Comparison of ENCODE assay signal across 20 cellular contexts in the genomic region with DNA sequence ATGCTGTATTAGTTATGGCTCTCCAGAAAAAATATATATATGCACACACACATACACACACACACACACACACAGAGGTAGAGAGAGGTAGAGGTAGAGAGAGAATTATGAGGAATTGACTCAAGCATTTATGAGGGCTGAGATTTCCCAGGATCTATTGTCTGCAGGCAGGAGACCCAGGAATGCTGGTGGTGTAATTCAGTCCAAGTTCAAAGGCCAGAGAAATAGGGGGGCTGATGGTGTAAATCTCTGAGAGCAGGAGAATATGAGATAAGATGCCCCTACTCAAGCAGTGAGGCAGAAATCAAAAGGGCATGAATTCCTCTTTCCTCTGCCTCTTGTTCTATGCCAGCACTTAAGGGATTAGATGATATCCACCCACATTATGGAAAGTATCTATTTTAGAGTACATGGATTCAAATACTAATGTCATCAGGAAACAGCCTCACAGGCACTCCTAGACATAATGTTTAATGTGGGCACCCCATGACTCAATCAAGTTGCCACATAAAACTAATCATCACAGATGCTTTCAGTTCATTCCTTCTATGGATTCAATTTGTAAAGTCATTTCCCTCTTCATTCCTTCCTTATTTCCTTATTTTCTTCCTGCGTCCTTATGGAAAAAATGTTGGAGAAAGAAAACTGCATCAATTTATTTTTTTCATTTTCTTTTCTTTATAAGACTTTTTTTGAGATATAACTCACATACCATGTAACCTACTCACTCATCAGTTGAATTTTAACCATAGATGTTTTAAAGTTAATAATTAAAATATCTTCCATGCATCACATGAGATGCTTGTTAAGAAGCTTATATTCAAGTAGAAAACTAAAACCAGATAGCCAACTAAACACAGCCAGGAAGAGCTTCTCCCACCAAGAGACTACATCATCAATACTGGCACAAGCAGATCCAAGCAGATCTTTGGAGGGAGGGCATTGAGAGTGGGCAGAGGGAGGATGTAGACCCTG.
"Had no signal": no experiment of that assay in that cellular context is flagged by ENCODE, and none has a peak within 500 bp of the region (broad histone marks: within the 10 kb centered on the region; RNA-seq: fewer than 3 reads in every experiment).

No MANE protein-coding gene starts in this region.

- H3K27me3 Mint-ChIP-seq: activated CD4-positive, alpha-beta T cell treated with anti-CD3 and anti-CD28 coated beads, Interleukin-2, amount 10 ng/mL, durations not matched to agents 7 days and 5 days; activated naive CD8-positive, alpha-beta T cell treated with anti-CD3 and anti-CD28 coated beads, Interleukin-2, amount 10 ng/mL, durations not matched to agents 7 days and 5 days; dendritic cell treated with granulocyte-macrophage colony-stimulating factor and Interleukin-4, amounts not matched to agents 40 ng/mL and 50 ng/mL, for 4 days; stimulated activated naive CD8-positive, alpha-beta T cell treated with anti-CD3 and anti-CD28 coated beads, Interleukin-15, amount 100 ng/mL, for 72 hours had no signal

- H3K4me1 ChIP-seq: gastrocnemius medialis, right lobe of liver had no signal

- H3K9me3 Mint-ChIP-seq: activated CD4-positive, alpha-beta T cell treated with anti-CD3 and anti-CD28 coated beads, Interleukin-2, amount 10 ng/mL, durations not matched to agents 7 days and 5 days; type B pancreatic cell had no signal

- H3K27ac ChIP-seq: brain microvascular endothelial cell, gastrocnemius medialis, heart right ventricle, right lobe of liver had no signal

- H3K36me3 ChIP-seq: brain microvascular endothelial cell, gastrocnemius medialis, heart right ventricle, right lobe of liver had no signal

- H3K4me3 Mint-ChIP-seq: activated CD4-positive, alpha-beta T cell treated with anti-CD3 and anti-CD28 coated beads, Interleukin-2, amount 10 ng/mL, durations not matched to agents 7 days and 5 days; activated naive CD8-positive, alpha-beta T cell treated with anti-CD3 and anti-CD28 coated beads, Interleukin-2, amount 10 ng/mL, durations not matched to agents 7 days and 5 days; activated T-cell treated with anti-CD3 and anti-CD28 coated beads, Interleukin-2, amount 50 U/mL, for 72 hours; dendritic cell treated with granulocyte-macrophage colony-stimulating factor and Interleukin-4, amounts not matched to agents 40 ng/mL and 50 ng/mL, for 4 days; nephron progenitor cell; stimulated activated naive CD8-positive, alpha-beta T cell treated with anti-CD3 and anti-CD28 coated beads, Interleukin-15, amount 100 ng/mL, for 72 hours; type B pancreatic cell had no signal

- DNase-seq: activated CD4-positive, alpha-beta T cell treated with anti-CD3 and anti-CD28 coated beads, Interleukin-2, amount 10 ng/mL, durations not matched to agents 7 days and 5 days; activated CD4-positive, CD25-positive, alpha-beta regulatory T cell; activated CD8-positive, alpha-beta memory T cell treated with anti-CD3 and anti-CD28 coated beads, Interleukin-2, amount 50 U/mL, for 48 hours; activated gamma-delta T cell treated with Interleukin-2 at 50 U/mL for 16 hours; activated naive CD8-positive, alpha-beta T cell treated with anti-CD3 and anti-CD28 coated beads, Interleukin-2, amount 10 ng/mL, durations not matched to agents 7 days and 5 days; activated T-cell treated with anti-CD3 and anti-CD28 coated beads, Interleukin-2, amount 50 U/mL, for 72 hours; anterior cingulate cortex; brain microvascular endothelial cell; cerebellar nuclear complex; effector memory CD4-positive, alpha-beta T cell; gastrocnemius medialis; nephron progenitor cell; occipital lobe; right lobe of liver; stimulated activated naive CD8-positive, alpha-beta T cell treated with anti-CD3 and anti-CD28 coated beads, Interleukin-15, amount 100 ng/mL, for 72 hours; T-helper 2 cell had no signal

- H3K9me3 ChIP-seq: gastrocnemius medialis, right lobe of liver had no signal

- H3K27ac Mint-ChIP-seq: activated CD4-positive, alpha-beta T cell treated with anti-CD3 and anti-CD28 coated beads, Interleukin-2, amount 10 ng/mL, durations not matched to agents 7 days and 5 days; activated naive CD8-positive, alpha-beta T cell treated with anti-CD3 and anti-CD28 coated beads, Interleukin-2, amount 10 ng/mL, durations not matched to agents 7 days and 5 days; activated T-cell treated with anti-CD3 and anti-CD28 coated beads, Interleukin-2, amount 50 U/mL, for 72 hours; dendritic cell treated with granulocyte-macrophage colony-stimulating factor and Interleukin-4, amounts not matched to agents 40 ng/mL and 50 ng/mL, for 4 days; nephron progenitor cell; type B pancreatic cell had no signal

- H3K36me3 Mint-ChIP-seq: activated naive CD8-positive, alpha-beta T cell treated with anti-CD3 and anti-CD28 coated beads, Interleukin-2, amount 10 ng/mL, durations not matched to agents 7 days and 5 days; type B pancreatic cell had no signal

- H3K4me1 Mint-ChIP-seq: activated CD4-positive, alpha-beta T cell treated with anti-CD3 and anti-CD28 coated beads, Interleukin-2, amount 10 ng/mL, durations not matched to agents 7 days and 5 days; activated naive CD8-positive, alpha-beta T cell treated with anti-CD3 and anti-CD28 coated beads, Interleukin-2, amount 10 ng/mL, durations not matched to agents 7 days and 5 days; stimulated activated naive CD8-positive, alpha-beta T cell treated with anti-CD3 and anti-CD28 coated beads, Interleukin-15, amount 100 ng/mL, for 72 hours had no signal

- ATAC-seq: activated T-cell treated with anti-CD3 and anti-CD28 coated beads, Interleukin-2, amount 50 U/mL, for 72 hours; gastrocnemius medialis; stimulated activated naive CD8-positive, alpha-beta T cell treated with anti-CD3 and anti-CD28 coated beads, Interleukin-15, amount 100 ng/mL, for 72 hours had no signal

- FAIRE-seq: islet of Langerhans had no signal

- H3K27me3 ChIP-seq: brain microvascular endothelial cell, gastrocnemius medialis, heart right ventricle, right lobe of liver had no signal

- H3K4me3 ChIP-seq: gastrocnemius medialis, heart right ventricle, right lobe of liver had no signal
